ENCODE assay signal across 17 cellular contexts in genomic region chr3:185950720-185951119, GRCh38. TPM values are rescaled to one million over a fixed set of nuclear protein-coding genes. Genes with fewer than 3 reads are reported as not detected.
DNase-seq lines count a peak whose midpoint lies in the region; ATAC-seq and TF ChIP-seq lines count a peak whose summit lies in the region.
"Had no signal": no experiment of that assay in that cellular context is flagged by ENCODE, and none has a peak within 500 bp of the region (broad histone marks: within the 10 kb centered on the region; RNA-seq: fewer than 3 reads in every experiment).

No MANE protein-coding gene starts in this region.

- POLR2A ChIA-PET in MCF 10A (lab: Yijun Ruan, JAX), result interaction anchor here (0.6 kb wide), 1 partner anchor 840 kb away, joined by 3 read pairs; no protein-coding TSS in a partner anchor

- no peak overlapping the region for H2AFZ ChIP-seq in mammary epithelial cell (ENCODE audit: low read depth, low read length)

- BruUV-seq in mammary epithelial cell (replicated peaks; lab: Mats Ljungman, UMichigan) (no TSS peak), MCF 10A (replicated peaks; lab: Mats Ljungman, UMichigan) (no TSS peak)

- H3K4me1 Mint-ChIP-seq in MCF 10A (ENCODE audit: insufficient read depth, unreplicated experiment) (peaks cover 5% of the 10 kb centered on the region), endodermal cell (peaks cover 9% of the 10 kb centered on the region)
- H3K4me1 Mint-ChIP-seq: CD8-positive, alpha-beta memory T cell had no signal

- intact Hi-C loops in mammary epithelial cell (cut with micrococcal nuclease), result no loop called here
- intact Hi-C loops in MCF 10A (cut with micrococcal nuclease), result no loop called here
- intact Hi-C loops in mucosa of descending colon (cut with DNase I, micrococcal nuclease), result no loop called here

- H3K9me3 Mint-ChIP-seq in MCF 10A (ENCODE audit: unreplicated experiment), result no peaks in the 10 kb centered on the region
- peaks cover 8% of the 10 kb centered on the region for H3K9me3 Mint-ChIP-seq in endodermal cell
- H3K9me3 Mint-ChIP-seq: CD8-positive, alpha-beta memory T cell had no signal

- H3K4me3 Mint-ChIP-seq in MCF 10A (ENCODE audit: unreplicated experiment) (no peak overlapping the region), endodermal cell (peak overlapping the region; percentile 61)
- H3K4me3 Mint-ChIP-seq: CD8-positive, alpha-beta memory T cell had no signal

- no peak overlapping the region for H3K4me2 ChIP-seq in mammary epithelial cell (ENCODE audit: insufficient read depth, low read depth, low read length)
- H3K4me2 ChIP-seq: BLaER1 treated with 17β-estradiol and CSF1 and Interleukin-3, amounts not matched to agents 10 nM and 100 nM had no signal

- H3K79me2 ChIP-seq in mammary epithelial cell (ENCODE audit: insufficient read depth, low read length), result no peaks in the 10 kb centered on the region

- no peak overlapping the region for H3K27ac ChIP-seq in mammary epithelial cell (ENCODE audit: insufficient read depth, low read depth, low read length)
- H3K27ac ChIP-seq in endodermal cell (ENCODE audit: low read depth, low read length), result no peak overlapping the region
- H3K27ac ChIP-seq: BLaER1 treated with 17β-estradiol and CSF1 and Interleukin-3, amounts not matched to agents 10 nM and 100 nM had no signal

- H3K27me3 ChIP-seq in mammary epithelial cell (ENCODE audit: insufficient read depth, low read length) (peaks cover 2% of the 10 kb centered on the region), endodermal cell (ENCODE audit: control insufficient read depth, insufficient read depth, low read length, poor library complexity, severe bottlenecking) (no peaks in the 10 kb centered on the region)
- H3K27me3 ChIP-seq: BLaER1 treated with 17β-estradiol and CSF1 and Interleukin-3, amounts not matched to agents 10 nM and 100 nM had no signal

- H3K36me3 Mint-ChIP-seq in MCF 10A (ENCODE audit: insufficient read depth, unreplicated experiment), result no peaks in the 10 kb centered on the region
- no peaks in the 10 kb centered on the region for H3K36me3 Mint-ChIP-seq in endodermal cell (ENCODE audit: low read depth)
- H3K36me3 Mint-ChIP-seq: CD8-positive, alpha-beta memory T cell had no signal

- H3K27ac Mint-ChIP-seq in MCF 10A (ENCODE audit: low read depth, unreplicated experiment), result no peak overlapping the region
- H3K27ac Mint-ChIP-seq in endodermal cell, result no peak overlapping the region
- H3K27ac Mint-ChIP-seq: CD8-positive, alpha-beta memory T cell had no signal

- H3K9ac ChIP-seq in mammary epithelial cell (ENCODE audit: insufficient read depth, low read length), result no peak overlapping the region
- no peak overlapping the region for H3K9ac ChIP-seq in endodermal cell (ENCODE audit: extremely low read depth, low read length, poor library complexity, severe bottlenecking)
- H3K9ac ChIP-seq: BLaER1 treated with 17β-estradiol and CSF1 and Interleukin-3, amounts not matched to agents 10 nM and 100 nM had no signal

- no peak overlapping the region for H3K4me3 ChIP-seq in mammary epithelial cell (replicated peaks in 1 of 3; ENCODE audit: insufficient read depth in 1 of 3, low read depth in 2 of 3, low read length in 3 of 3)
- H3K4me3 ChIP-seq in endodermal cell (ENCODE audit: low read length), result no peak overlapping the region
- no peak overlapping the region for H3K4me3 ChIP-seq in mucosa of descending colon
- H3K4me3 ChIP-seq: BLaER1 treated with 17β-estradiol and CSF1 and Interleukin-3, amounts not matched to agents 10 nM and 100 nM had no signal

- H4K20me1 ChIP-seq in mammary epithelial cell (ENCODE audit: insufficient read depth, low read length), result no peaks in the 10 kb centered on the region
- H4K20me1 ChIP-seq: BLaER1 treated with 17β-estradiol and CSF1 and Interleukin-3, amounts not matched to agents 10 nM and 100 nM had no signal

- TF ChIP-seq CTCF in mammary epithelial cell (conservative IDR thresholded peaks at IDR 0.05 in 1 of 2, IDR thresholded peaks at IDR 0.05 in 1 of 2; ENCODE audit: extremely low read depth in 1 of 2, insufficient read depth in 1 of 2, low read depth in 1 of 2, low read length in 2 of 2), result no peak
- no peak for TF ChIP-seq CTCF in MCF 10A (IDR thresholded peaks at IDR 0.05; ENCODE audit: unreplicated experiment)
- TF ChIP-seq CTCF in endodermal cell (conservative IDR thresholded peaks at IDR 0.05), result no peak
- TF ChIP-seq CTCF in mucosa of descending colon (IDR thresholded peaks at IDR 0.05), result no peak

- in situ Hi-C loops in mammary epithelial cell (cut with MboI; ENCODE audit: low sequenced_read_pairs in 2 of 2), result no loop called here

- ATAC-seq in mucosa of descending colon, result peak; percentile 37

- H3K27me3 Mint-ChIP-seq in MCF 10A (ENCODE audit: insufficient read depth, unreplicated experiment) (peaks cover 11% of the 10 kb centered on the region), endodermal cell (ENCODE audit: insufficient read depth) (no peaks in the 10 kb centered on the region)

- dilution Hi-C loops in mammary epithelial cell (cut with HindIII; ENCODE audit: low sequenced_read_pairs), result no loop called here

- CTCF ChIA-PET in mammary epithelial cell (lab: Charles Lee; ENCODE audit: low non-redundant PET), result no interaction called here
- CTCF ChIA-PET in MCF 10A (lab: Yijun Ruan, JAX), result interaction anchor here (0.5 to 0.6 kb wide), 2 partner anchors 271 to 275 kb away, joined by 3 read pairs; no protein-coding TSS in a partner anchor

- H3K4me1 ChIP-seq in mammary epithelial cell (ENCODE audit: insufficient read depth, low read length) (no peaks in the 10 kb centered on the region), endodermal cell (ENCODE audit: control insufficient read depth, insufficient read depth, low read length) (no peaks in the 10 kb centered on the region), mucosa of descending colon (ENCODE audit: low read depth) (peaks cover 16% of the 10 kb centered on the region)
- H3K4me1 ChIP-seq: BLaER1 treated with 17β-estradiol and CSF1 and Interleukin-3, amounts not matched to agents 10 nM and 100 nM had no signal

- 77% methylated on average over 3 of the region's 3 CpGs for WGBS in mammary epithelial cell (ENCODE audit: low coverage, missing lambda C conversion rate)
- 86 to 96% methylated on average over 3 of the region's 3 CpGs for WGBS in endodermal cell (ENCODE audit: insufficient coverage in 1 of 2, insufficient read length in 1 of 2), 2 experiments

- DNase-seq in mammary epithelial cell (peak; percentile 40), MCF 10A (ENCODE audit: unreplicated experiment) (no peak), endodermal cell (no peak), mucosa of descending colon (no peak), NCI-H2227 treated with DMSO at 0.1 percent for 48 hours (lab: John Stamatoyannopoulos, UW) (no peak), DMS53 (lab: John Stamatoyannopoulos, UW) (no peak), DMS153 treated with DMSO at 0.1 percent for 48 hours (lab: John Stamatoyannopoulos, UW; ENCODE audit: unreplicated experiment) (no peak), COLO668 (lab: John Stamatoyannopoulos, UW; ENCODE audit: unreplicated experiment) (no peak)
- DNase-seq: CD8-positive, alpha-beta memory T cell; IMR-90; Kasumi-1; NCI-H1105 treated with DMSO at 0.1 percent for 48 hours; NCI-H1694 treated with DMSO at 0.1 percent for 48 hours; NCI-H446; NCI-H69; SW 1271 had no signal

- H3K36me3 ChIP-seq in mammary epithelial cell (ENCODE audit: insufficient read depth, low read length) (no peaks in the 10 kb centered on the region), endodermal cell (ENCODE audit: control insufficient read depth, insufficient read depth, low read length) (no peaks in the 10 kb centered on the region), mucosa of descending colon (ENCODE audit: low read depth) (no peaks in the 10 kb centered on the region)
- H3K36me3 ChIP-seq: BLaER1 treated with 17β-estradiol and CSF1 and Interleukin-3, amounts not matched to agents 10 nM and 100 nM had no signal

- H3K9me3 ChIP-seq in mammary epithelial cell (replicated peaks; ENCODE audit: insufficient read depth, low read length) (no peaks in the 10 kb centered on the region), endodermal cell (ENCODE audit: control insufficient read depth, low read length) (no peaks in the 10 kb centered on the region), mucosa of descending colon (no peaks in the 10 kb centered on the region)

RNA-seq across cellular contexts. Expression of gene TRA2B, which starts 12.9 kb away (rescaled TPM):
- total RNA-seq in mammary epithelial cell, result 100 to 1,000 TPM; 117 to 151 TPM
- polyA plus RNA-seq in mammary epithelial cell, result 130 TPM
- polyA minus RNA-seq in mammary epithelial cell, result 210 TPM
- 212 and 246 TPM in 2 replicates for total RNA-seq in MCF 10A (2022)
- 100 to 1,000 TPM; 222 to 230 TPM for total RNA-seq in endodermal cell
- 259 TPM for polyA plus RNA-seq in endodermal cell (2013, experiment 1 of 2)
- 232 TPM for polyA plus RNA-seq in endodermal cell (2013, experiment 2 of 2)
- total RNA-seq in mucosa of descending colon, result 100 to 1,000 TPM in 1 of 3 donors, 10 to 100 TPM in 2; 77.0 to 121 (median 92.0) TPM
